ENCODE assay signal across 12 cellular contexts in the genomic region with DNA sequence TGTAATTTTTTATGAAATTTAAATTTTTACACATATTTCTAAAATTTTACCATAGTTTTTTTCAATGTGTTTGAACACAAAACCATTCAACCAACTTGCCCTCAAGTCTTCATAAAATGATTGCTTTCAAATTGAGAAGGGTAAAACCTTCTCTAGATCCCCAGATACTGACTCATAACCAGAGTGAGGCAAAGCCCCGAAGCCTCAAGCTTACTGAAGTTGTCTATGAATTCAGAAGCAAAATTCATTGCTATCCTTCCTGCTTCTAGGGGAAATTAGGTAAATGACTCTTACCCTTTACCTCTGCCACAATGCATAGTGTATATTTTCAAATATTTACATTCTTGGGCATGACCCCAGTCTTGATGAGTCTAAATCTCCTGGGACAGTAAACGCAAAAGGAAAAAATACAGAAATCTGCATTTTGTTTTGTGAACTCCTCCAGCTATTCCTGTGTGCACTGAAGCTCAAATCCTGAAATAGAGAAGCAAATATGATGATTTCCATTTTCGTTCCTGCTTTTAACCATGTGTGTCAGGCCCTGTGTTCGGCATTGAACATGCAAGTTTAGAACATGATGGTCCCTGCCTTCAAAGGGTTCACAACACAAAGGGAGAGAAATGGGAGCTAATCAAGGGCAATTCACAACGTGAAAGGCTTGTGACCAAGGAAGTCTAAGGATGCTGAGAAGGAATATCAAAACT.
DNase-seq lines count a peak whose midpoint lies in the region; ATAC-seq and TF ChIP-seq lines count a peak whose summit lies in the region.
"Had no signal": no experiment of that assay in that cellular context is flagged by ENCODE, and none has a peak within 500 bp of the region (broad histone marks: within the 10 kb centered on the region; RNA-seq: fewer than 3 reads in every experiment).

No MANE protein-coding gene starts in this region.

- peak overlapping the region in 2 of 11 experiments; percentile 7 to 15; a peak in 2 of 22 replicates for H3K27ac ChIP-seq in BLaER1 treated with 17β-estradiol and CSF1 and Interleukin-3, amounts not matched to agents 10 nM and 100 nM
- no peak overlapping the region for H3K27ac ChIP-seq in uterus
- H3K27ac ChIP-seq in smooth muscle cell (ENCODE audit: low read depth), result no peak overlapping the region

- intact Hi-C loops in uterus (cut with DNase I; ENCODE audit: low total_unique reads), result no loop called here

- 81% methylated on average over 5 of the region's 5 CpGs for WGBS in smooth muscle cell (ENCODE audit: low lambda C conversion rate)

- 0 out of 20 replicates have a peak overlapping the region, but pooled peaks of 1 of the 10 experiments have one; percentile 33 for H3K4me3 ChIP-seq in BLaER1 treated with 17β-estradiol and CSF1 and Interleukin-3, amounts not matched to agents 10 nM and 100 nM
- H3K4me3 ChIP-seq in uterus (no peak overlapping the region), smooth muscle cell (no peak overlapping the region)

- peak overlapping the region; percentile 5 to 82 (median 67); a peak in 18 of 22 replicates for H3K4me2 ChIP-seq in BLaER1 treated with 17β-estradiol and CSF1 and Interleukin-3, amounts not matched to agents 10 nM and 100 nM
- no peak overlapping the region for H3K4me2 ChIP-seq in smooth muscle cell

- peak; percentile 96 for ATAC-seq in GM18873 (IDR thresholded peaks at IDR 0.05; ENCODE audit: low FRiP score, unreplicated experiment)
- peak; percentile 89 for ATAC-seq in GM21576 (IDR thresholded peaks at IDR 0.05; ENCODE audit: unreplicated experiment)
- ATAC-seq in HG03097 (IDR thresholded peaks at IDR 0.05; ENCODE audit: low FRiP score, unreplicated experiment), result peak; percentile 88

- no peaks in the 10 kb centered on the region for H3K27me3 ChIP-seq in BLaER1 treated with 17β-estradiol and CSF1 and Interleukin-3, amounts not matched to agents 10 nM and 100 nM
- no peaks in the 10 kb centered on the region for H3K27me3 ChIP-seq in uterus
- no peaks in the 10 kb centered on the region for H3K27me3 ChIP-seq in smooth muscle cell (ENCODE audit: low read depth)

- H3K4me1 ChIP-seq in BLaER1 treated with 17β-estradiol and CSF1 and Interleukin-3, amounts not matched to agents 10 nM and 100 nM, result peaks cover 8 to 32% (median 23%) of the 10 kb centered on the region in 10 experiments; a peak in 18 of 20 replicates
- H3K4me1 ChIP-seq in uterus (no peaks in the 10 kb centered on the region), smooth muscle cell (ENCODE audit: low read depth) (no peaks in the 10 kb centered on the region)

- no peaks in the 10 kb centered on the region for H4K20me1 ChIP-seq in BLaER1 treated with 17β-estradiol and CSF1 and Interleukin-3, amounts not matched to agents 10 nM and 100 nM
- no peaks in the 10 kb centered on the region for H4K20me1 ChIP-seq in smooth muscle cell (ENCODE audit: low read depth)

- H3K36me3 ChIP-seq in BLaER1 treated with 17β-estradiol and CSF1 and Interleukin-3, amounts not matched to agents 10 nM and 100 nM, result 0 out of 22 replicates have a peak, but pooled peaks cover 0 to 6% (median 0%) of the 10 kb centered on the region in 11 experiments
- H3K36me3 ChIP-seq in uterus, result no peaks in the 10 kb centered on the region
- H3K36me3 ChIP-seq in smooth muscle cell (ENCODE audit: low read depth), result no peaks in the 10 kb centered on the region

- no peak for DNase-seq in DMS 273 treated with DMSO at 0.1 percent for 48 hours (lab: John Stamatoyannopoulos, UW)
- DNase-seq in HK-2 (ENCODE audit: unreplicated experiment), result no peak
- DNase-seq in uterus, result no peak
- no peak for DNase-seq in smooth muscle cell (lab: John Stamatoyannopoulos, UW; ENCODE audit: unreplicated experiment)
- DNase-seq: activated CD4-positive, alpha-beta T cell treated with anti-CD3 and anti-CD28 coated beads, Interleukin-2, amount 50 U/mL, for 4 hours; DMS53; NCI-H2171 treated with DMSO at 0.1 percent for 48 hours; OCI-M1 had no signal

- no peaks in the 10 kb centered on the region for H3K79me2 ChIP-seq in smooth muscle cell (ENCODE audit: low read depth)

- no peak overlapping the region for H2AFZ ChIP-seq in smooth muscle cell (ENCODE audit: low read depth)

- no peak overlapping the region for H3K9ac ChIP-seq in BLaER1 treated with 17β-estradiol and CSF1 and Interleukin-3, amounts not matched to agents 10 nM and 100 nM
- H3K9ac ChIP-seq in smooth muscle cell (ENCODE audit: low read depth), result no peak overlapping the region

- no peak for TF ChIP-seq POLR2A in uterus (IDR thresholded peaks at IDR 0.05)

- no peaks in the 10 kb centered on the region for H3F3A ChIP-seq in smooth muscle cell (ENCODE audit: low read depth)

- peaks cover 15 to 53% (median 39%) of the 10 kb centered on the region in 11 experiments; a peak in 20 of 22 replicates for H3K9me3 ChIP-seq in BLaER1 treated with 17β-estradiol and CSF1 and Interleukin-3, amounts not matched to agents 10 nM and 100 nM (replicated peaks in 1 of 11)
- H3K9me3 ChIP-seq in uterus (no peaks in the 10 kb centered on the region), smooth muscle cell (replicated peaks; ENCODE audit: low read depth) (no peaks in the 10 kb centered on the region)

- no peak for TF ChIP-seq CTCF in uterus (IDR thresholded peaks at IDR 0.05)
- TF ChIP-seq CTCF in smooth muscle cell (IDR thresholded peaks at IDR 0.05; ENCODE audit: borderline replicate concordance, insufficient read depth, poor library complexity, severe bottlenecking), result no peak
